Comparison of ENCODE assay signal across 8 cellular contexts in the genomic region with DNA sequence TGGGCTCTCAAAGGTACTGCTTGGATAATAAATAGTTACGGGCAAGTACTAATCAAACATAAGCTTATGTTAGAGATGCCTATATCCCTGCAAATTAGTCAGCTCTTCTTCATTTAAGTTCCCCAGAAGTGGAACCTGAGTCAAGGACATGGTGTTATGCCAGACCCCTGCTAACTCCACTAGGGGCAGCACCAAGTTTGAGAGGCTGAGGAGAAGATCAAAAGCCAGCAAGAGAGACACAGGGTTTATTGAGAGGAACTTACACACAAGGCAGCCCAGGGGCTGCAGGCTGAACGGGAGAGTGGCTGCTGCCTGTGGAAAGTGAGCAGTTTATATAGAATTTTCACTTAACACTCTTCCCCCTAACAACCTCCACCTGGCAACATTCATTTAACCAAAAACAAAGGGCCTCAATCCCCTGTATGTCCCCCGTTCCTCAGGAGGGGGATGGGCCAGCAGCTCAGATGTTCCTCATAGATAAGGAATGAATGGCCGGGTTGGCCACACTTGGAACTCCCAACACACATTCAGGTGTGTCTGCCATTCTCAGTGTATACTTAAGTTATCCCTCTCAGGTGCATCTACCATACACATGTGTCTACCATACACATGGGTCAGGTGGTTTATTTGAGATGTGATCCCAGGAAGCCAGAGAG.
DNase-seq lines count a peak whose midpoint lies in the region; ATAC-seq lines count a peak whose summit lies in the region.

No MANE protein-coding gene starts in this region.

- no peak overlapping the region for H3K4me3 ChIP-seq in mesodermal cell (ENCODE audit: extremely low read depth, insufficient read depth, low read length, poor library complexity, severe bottlenecking)

- H3K27ac Mint-ChIP-seq in activated CD8-positive, alpha-beta T cell treated with anti-CD3 and anti-CD28 coated beads, Interleukin-2, amount 10 ng/mL, durations not matched to agents 7 days and 5 days: no peak overlapping the region

- H3K4me1 ChIP-seq in mesodermal cell (ENCODE audit: control insufficient read depth, insufficient read depth, low read length, poor library complexity, severe bottlenecking): peaks cover 7% of the 10 kb centered on the region

- WGBS in mesodermal cell (ENCODE audit: insufficient coverage in 2 of 2), 2 experiments: 60 to 68% methylated on average over 1 to 2 of the region's 4 CpGs

- no peaks in the 10 kb centered on the region for H3K9me3 ChIP-seq in mesodermal cell (ENCODE audit: control insufficient read depth, low read length)

- no peaks in the 10 kb centered on the region for H3K36me3 Mint-ChIP-seq in activated CD8-positive, alpha-beta T cell treated with anti-CD3 and anti-CD28 coated beads, Interleukin-2, amount 10 ng/mL, durations not matched to agents 7 days and 5 days (ENCODE audit: low read depth)

- no peak overlapping the region for H3K4me3 Mint-ChIP-seq in activated CD8-positive, alpha-beta T cell treated with anti-CD3 and anti-CD28 coated beads, Interleukin-2, amount 10 ng/mL, durations not matched to agents 7 days and 5 days

- DNase-seq in EL (peak; percentile 58), midbrain (lab: John Stamatoyannopoulos, UW) (no peak), retina (no peak), posterior cingulate gyrus (no peak)
- DNase-seq in activated CD8-positive, alpha-beta T cell treated with anti-CD3 and anti-CD28 coated beads, Interleukin-2, amount 10 ng/mL, durations not matched to agents 7 days and 5 days: peak; percentile 22

- CTCF ChIA-PET in activated CD8-positive, alpha-beta T cell treated with anti-CD3 and anti-CD28 coated beads, Interleukin-2, amount 10 ng/mL, durations not matched to agents 7 days and 5 days (lab: Charles Lee): interaction anchor here (1.0 kb wide), 1 partner anchor 16 kb away, joined by 3 read pairs; no protein-coding TSS in a partner anchor

- no peaks in the 10 kb centered on the region for H3K4me1 Mint-ChIP-seq in activated CD8-positive, alpha-beta T cell treated with anti-CD3 and anti-CD28 coated beads, Interleukin-2, amount 10 ng/mL, durations not matched to agents 7 days and 5 days (ENCODE audit: low read depth)

- H3K36me3 ChIP-seq in mesodermal cell (ENCODE audit: control insufficient read depth, insufficient read depth, low read length): no peaks in the 10 kb centered on the region

- intact Hi-C loops in posterior cingulate gyrus (cut with DNase I): no loop called here

- POLR2A ChIA-PET in activated CD8-positive, alpha-beta T cell treated with anti-CD3 and anti-CD28 coated beads, Interleukin-2, amount 10 ng/mL, durations not matched to agents 7 days and 5 days (lab: Charles Lee): no interaction called here

- H3K27me3 Mint-ChIP-seq in activated CD8-positive, alpha-beta T cell treated with anti-CD3 and anti-CD28 coated beads, Interleukin-2, amount 10 ng/mL, durations not matched to agents 7 days and 5 days (ENCODE audit: low read depth): no peaks in the 10 kb centered on the region

- peak overlapping the region; percentile 62 for H3K27ac ChIP-seq in mesodermal cell (ENCODE audit: low read depth, low read length, severe bottlenecking)

- ATAC-seq in HG02678 (IDR thresholded peaks at IDR 0.05; ENCODE audit: unreplicated experiment): peak; percentile 63
- no peak for ATAC-seq in activated CD8-positive, alpha-beta T cell treated with anti-CD3 and anti-CD28 coated beads, Interleukin-2, amount 10 ng/mL, durations not matched to agents 7 days and 5 days
- no peak for ATAC-seq in HG03354 (IDR thresholded peaks at IDR 0.05; ENCODE audit: poor library complexity, severe bottlenecking, unreplicated experiment)

- H3K9me3 Mint-ChIP-seq in activated CD8-positive, alpha-beta T cell treated with anti-CD3 and anti-CD28 coated beads, Interleukin-2, amount 10 ng/mL, durations not matched to agents 7 days and 5 days (ENCODE audit: insufficient read depth): no peaks in the 10 kb centered on the region

Comparison
In these comparisons a context has a peak if more than half of its experiments do, and no peak if none do; other contexts are left out.
1. DNase-seq: peak in EL (single experiment) and activated CD8-positive, alpha-beta T cell treated with anti-CD3 and anti-CD28 coated beads, Interleukin-2, amount 10 ng/mL, durations not matched to agents 7 days and 5 days (single experiment); none in midbrain (single experiment), retina (single experiment) and posterior cingulate gyrus (0 of 10).